Comparison of ENCODE assay signal across 11 cellular contexts in genomic region chr3:184688251-184688851, GRCh38. TPM values are rescaled to one million over a fixed set of nuclear protein-coding genes. Genes with fewer than 3 reads are reported as not detected.
DNase-seq lines count a peak whose midpoint lies in the region; ATAC-seq and TF ChIP-seq lines count a peak whose summit lies in the region.
"Had no signal": no experiment of that assay in that cellular context is flagged by ENCODE, and none has a peak within 500 bp of the region (broad histone marks: within the 10 kb centered on the region; RNA-seq: fewer than 3 reads in every experiment).

No MANE protein-coding gene starts in this region.

- H3K9me3 ChIP-seq in hepatocyte (ENCODE audit: low read depth): no peaks in the 10 kb centered on the region
- H3K9me3 ChIP-seq: tibial nerve had no signal

- no peak overlapping the region for H3K4me3 ChIP-seq in H7 (ENCODE audit: insufficient read depth, low read depth, low read length)
- no peak overlapping the region for H3K4me3 ChIP-seq in astrocyte of the cerebellum (ENCODE audit: low read depth, low read length)
- H3K4me3 ChIP-seq in hepatocyte: no peak overlapping the region
- no peak overlapping the region for H3K4me3 ChIP-seq in skin epidermis
- H3K4me3 ChIP-seq: tibial nerve had no signal

- H3K36me3 Mint-ChIP-seq in activated CD8-positive, alpha-beta memory T cell treated with anti-CD3 and anti-CD28 coated beads, Interleukin-2, amount 10 ng/mL, durations not matched to agents 7 days and 5 days: no peaks in the 10 kb centered on the region

- CTCF ChIA-PET in activated CD8-positive, alpha-beta memory T cell treated with anti-CD3 and anti-CD28 coated beads, Interleukin-2, amount 10 ng/mL, durations not matched to agents 7 days and 5 days (lab: Charles Lee): interaction anchor here (1.0 to 1.3 kb wide), 3 partner anchors 9 to 31 kb away, joined by 3 to 4 read pairs (median 3); no protein-coding TSS in a partner anchor

- H3K27me3 ChIP-seq in H7 (ENCODE audit: control insufficient read depth, insufficient read depth, low read length): no peaks in the 10 kb centered on the region; the same call in 1 of the 2 replicates
- H3K27me3 ChIP-seq in hepatocyte: no peaks in the 10 kb centered on the region
- H3K27me3 ChIP-seq: tibial nerve had no signal

- peak; percentile 41 for DNase-seq in H7
- peak; percentile 79 for DNase-seq in astrocyte of the cerebellum (ENCODE audit: low read depth)
- DNase-seq in hepatocyte (ENCODE audit: low spot score): no peak
- DNase-seq in central memory CD4-positive, alpha-beta T cell: no peak
- DNase-seq in activated CD8-positive, alpha-beta memory T cell treated with anti-CD3 and anti-CD28 coated beads, Interleukin-2, amount 10 ng/mL, durations not matched to agents 7 days and 5 days: no peak
- no peak for DNase-seq in inferior parietal cortex (ENCODE audit: extremely low spot score)
- no peak for DNase-seq in RPMI8226
- DNase-seq: stimulated activated CD4-positive, alpha-beta T cell treated with anti-CD3 and anti-CD28 coated beads, Interleukin-15, amount 100 ng/mL, for 24 hours had no signal

- H3K4me1 ChIP-seq in hepatocyte (ENCODE audit: insufficient read depth): peaks cover 66% of the 10 kb centered on the region

- H3K27me3 Mint-ChIP-seq in activated CD8-positive, alpha-beta memory T cell treated with anti-CD3 and anti-CD28 coated beads, Interleukin-2, amount 10 ng/mL, durations not matched to agents 7 days and 5 days: peaks cover 25% of the 10 kb centered on the region

- ATAC-seq in activated CD8-positive, alpha-beta memory T cell treated with anti-CD3 and anti-CD28 coated beads, Interleukin-2, amount 10 ng/mL, durations not matched to agents 7 days and 5 days: no peak

- H3K27ac Mint-ChIP-seq in activated CD8-positive, alpha-beta memory T cell treated with anti-CD3 and anti-CD28 coated beads, Interleukin-2, amount 10 ng/mL, durations not matched to agents 7 days and 5 days: no peak overlapping the region

- H3K36me3 ChIP-seq in H7 (replicated peaks; ENCODE audit: control insufficient read depth, insufficient read depth, low read length): no peaks in the 10 kb centered on the region
- no peaks in the 10 kb centered on the region for H3K36me3 ChIP-seq in hepatocyte (replicated peaks; ENCODE audit: insufficient read depth, low read depth)
- H3K36me3 ChIP-seq: tibial nerve had no signal

- in situ Hi-C loops in astrocyte of the cerebellum (cut with HindIII; ENCODE audit: low sequenced_read_pairs): no loop called here

- H3K4me2 ChIP-seq in hepatocyte: no peak overlapping the region
- H3K4me2 ChIP-seq: KMS-11 had no signal

- H4K20me1 ChIP-seq in hepatocyte (ENCODE audit: insufficient read depth, poor library complexity, severe bottlenecking): no peaks in the 10 kb centered on the region

- no peaks in the 10 kb centered on the region for H3K9me2 ChIP-seq in hepatocyte (replicated peaks; ENCODE audit: insufficient read depth)

- 58% methylated on average over 5 of the region's 5 CpGs for whole genome bisulfite sequencing in hepatocyte (ENCODE audit: low lambda C conversion rate, missing lambda C conversion rate)

- H3K9me3 Mint-ChIP-seq in activated CD8-positive, alpha-beta memory T cell treated with anti-CD3 and anti-CD28 coated beads, Interleukin-2, amount 10 ng/mL, durations not matched to agents 7 days and 5 days (ENCODE audit: low read depth): no peaks in the 10 kb centered on the region

- H3K4me3 Mint-ChIP-seq in activated CD8-positive, alpha-beta memory T cell treated with anti-CD3 and anti-CD28 coated beads, Interleukin-2, amount 10 ng/mL, durations not matched to agents 7 days and 5 days: no peak overlapping the region

- H3K27ac ChIP-seq in hepatocyte (peak overlapping the region; percentile 78), skin epidermis (peak overlapping the region in 11 of 21 experiments; percentile 3 to 73 (median 38))
- H3K27ac ChIP-seq: KMS-11 had no signal

- no peak for TF ChIP-seq CTCF in astrocyte of the cerebellum (IDR thresholded peaks at IDR 0.05; ENCODE audit: low read depth, low read length, missing control alignments)
- TF ChIP-seq CTCF in hepatocyte (IDR thresholded peaks at IDR 0.05; ENCODE audit: poor library complexity): no peak

- H3K79me2 ChIP-seq in hepatocyte: no peaks in the 10 kb centered on the region

- no peak overlapping the region for H2AFZ ChIP-seq in hepatocyte

- H3K4me1 Mint-ChIP-seq in activated CD8-positive, alpha-beta memory T cell treated with anti-CD3 and anti-CD28 coated beads, Interleukin-2, amount 10 ng/mL, durations not matched to agents 7 days and 5 days: peaks cover 5% of the 10 kb centered on the region

RNA-seq across cellular contexts. Expression of gene MAGEF1, which starts 23.5 kb away (rescaled TPM):
- 59.8 and 61.0 TPM in 2 replicates for total RNA-seq in H7 (2014; rRNA removed; shearing (Covaris generic))
- 57.6 and 66.5 TPM in 2 replicates for total RNA-seq in hepatocyte
- 74.4 and 74.9 TPM in 2 replicates for polyA plus RNA-seq in hepatocyte
- total RNA-seq in activated CD8-positive, alpha-beta memory T cell treated with anti-CD3 and anti-CD28 coated beads, Interleukin-2, amount 10 ng/mL, durations not matched to agents 7 days and 5 days: 1 to 10 TPM; 2.8 to 5.9 TPM

Comparison
In these comparisons a context has a peak if more than half of its experiments do, and no peak if none do; other contexts are left out.
1. DNase-seq: peak in H7 (single experiment) and astrocyte of the cerebellum (single experiment); none in hepatocyte (single experiment), central memory CD4-positive, alpha-beta T cell (single experiment), activated CD8-positive, alpha-beta memory T cell treated with anti-CD3 and anti-CD28 coated beads, Interleukin-2, amount 10 ng/mL, durations not matched to agents 7 days and 5 days (single experiment), inferior parietal cortex (single experiment) and RPMI8226 (single experiment).